In the genomic region with DNA sequence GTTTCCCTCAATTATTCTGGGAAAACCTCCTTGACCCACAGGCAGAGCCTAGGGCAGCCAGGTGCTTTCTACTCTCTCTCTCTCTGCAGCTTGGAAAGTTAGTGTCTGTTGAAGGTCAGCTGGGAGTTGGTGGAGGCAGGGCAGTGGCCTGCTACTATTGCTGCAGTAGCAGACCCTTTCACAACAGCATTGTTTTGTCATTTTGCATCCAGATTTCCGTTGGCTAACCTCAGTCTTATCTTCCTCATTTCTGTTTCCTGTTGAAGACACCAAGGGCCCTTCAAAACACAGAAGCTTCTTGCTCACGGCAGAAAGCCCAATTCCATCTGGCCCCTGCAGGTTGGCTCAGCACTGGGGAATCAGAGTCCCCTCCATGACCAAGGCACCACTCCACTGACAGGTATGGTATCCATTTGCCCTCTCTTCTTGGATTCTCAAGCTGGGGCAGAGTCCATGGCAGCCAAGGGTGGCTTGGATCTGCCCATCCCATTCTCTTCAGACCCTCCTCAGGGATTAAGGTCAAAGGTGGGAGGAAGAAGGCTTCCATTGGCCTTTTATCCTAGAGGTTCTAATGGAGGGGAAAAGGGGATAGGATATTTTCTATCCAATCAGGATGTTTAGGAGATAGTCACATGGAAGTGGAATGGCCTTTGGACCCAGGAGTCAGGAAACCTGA, we compare ENCODE assay signal across 1 cellular context.
TF ChIP-seq lines count a peak whose summit lies in the region.

No MANE protein-coding gene starts in this region.

TF ChIP-seq in K562, 482 proteins besides CTCF, POLR2A, EP300 and RAD21 (continued from another document and continues in another):
- TF ChIP-seq, protein P1, sequence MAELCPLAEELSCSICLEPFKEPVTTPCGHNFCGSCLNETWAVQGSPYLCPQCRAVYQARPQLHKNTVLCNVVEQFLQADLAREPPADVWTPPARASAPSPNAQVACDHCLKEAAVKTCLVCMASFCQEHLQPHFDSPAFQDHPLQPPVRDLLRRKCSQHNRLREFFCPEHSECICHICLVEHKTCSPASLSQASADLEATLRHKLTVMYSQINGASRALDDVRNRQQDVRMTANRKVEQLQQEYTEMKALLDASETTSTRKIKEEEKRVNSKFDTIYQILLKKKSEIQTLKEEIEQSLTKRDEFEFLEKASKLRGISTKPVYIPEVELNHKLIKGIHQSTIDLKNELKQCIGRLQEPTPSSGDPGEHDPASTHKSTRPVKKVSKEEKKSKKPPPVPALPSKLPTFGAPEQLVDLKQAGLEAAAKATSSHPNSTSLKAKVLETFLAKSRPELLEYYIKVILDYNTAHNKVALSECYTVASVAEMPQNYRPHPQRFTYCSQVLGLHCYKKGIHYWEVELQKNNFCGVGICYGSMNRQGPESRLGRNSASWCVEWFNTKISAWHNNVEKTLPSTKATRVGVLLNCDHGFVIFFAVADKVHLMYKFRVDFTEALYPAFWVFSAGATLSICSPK (IDR thresholded peaks at IDR 0.05; ENCODE audit: borderline replicate concordance) = no peak
- TF ChIP-seq, protein P2, sequence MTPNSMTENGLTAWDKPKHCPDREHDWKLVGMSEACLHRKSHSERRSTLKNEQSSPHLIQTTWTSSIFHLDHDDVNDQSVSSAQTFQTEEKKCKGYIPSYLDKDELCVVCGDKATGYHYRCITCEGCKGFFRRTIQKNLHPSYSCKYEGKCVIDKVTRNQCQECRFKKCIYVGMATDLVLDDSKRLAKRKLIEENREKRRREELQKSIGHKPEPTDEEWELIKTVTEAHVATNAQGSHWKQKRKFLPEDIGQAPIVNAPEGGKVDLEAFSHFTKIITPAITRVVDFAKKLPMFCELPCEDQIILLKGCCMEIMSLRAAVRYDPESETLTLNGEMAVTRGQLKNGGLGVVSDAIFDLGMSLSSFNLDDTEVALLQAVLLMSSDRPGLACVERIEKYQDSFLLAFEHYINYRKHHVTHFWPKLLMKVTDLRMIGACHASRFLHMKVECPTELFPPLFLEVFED (CRISPR knock-in tag; conservative IDR thresholded peaks at IDR 0.05) = no peak
- no peak for TF ChIP-seq MIER1 (IDR thresholded peaks at IDR 0.05; ENCODE audit: low read depth)
- TF ChIP-seq POLR2AphosphoS2 (IDR thresholded peaks at IDR 0.05; ENCODE audit: low read length) = peak; percentile 70; the same call in 1 of the 2 replicates
- no peak for TF ChIP-seq HMG20A (CRISPR knock-in tag; conservative IDR thresholded peaks at IDR 0.05)
- no peak for TF ChIP-seq ZNF311 (CRISPR knock-in tag; IDR thresholded peaks at IDR 0.05)
- no peak for TF ChIP-seq CBX5 (IDR thresholded peaks at IDR 0.05; ENCODE audit: borderline replicate concordance, low read depth)
- no peak for TF ChIP-seq HNRNPLL (IDR thresholded peaks at IDR 0.05; ENCODE audit: low read depth, low read length, poor library complexity, severe bottlenecking)
- TF ChIP-seq ZZZ3 (IDR thresholded peaks at IDR 0.05) = no peak
- TF ChIP-seq, protein P3, sequence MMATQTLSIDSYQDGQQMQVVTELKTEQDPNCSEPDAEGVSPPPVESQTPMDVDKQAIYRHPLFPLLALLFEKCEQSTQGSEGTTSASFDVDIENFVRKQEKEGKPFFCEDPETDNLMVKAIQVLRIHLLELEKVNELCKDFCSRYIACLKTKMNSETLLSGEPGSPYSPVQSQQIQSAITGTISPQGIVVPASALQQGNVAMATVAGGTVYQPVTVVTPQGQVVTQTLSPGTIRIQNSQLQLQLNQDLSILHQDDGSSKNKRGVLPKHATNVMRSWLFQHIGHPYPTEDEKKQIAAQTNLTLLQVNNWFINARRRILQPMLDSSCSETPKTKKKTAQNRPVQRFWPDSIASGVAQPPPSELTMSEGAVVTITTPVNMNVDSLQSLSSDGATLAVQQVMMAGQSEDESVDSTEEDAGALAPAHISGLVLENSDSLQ (IDR thresholded peaks at IDR 0.05) = no peak
- TF ChIP-seq RBM34 (IDR thresholded peaks at IDR 0.05; ENCODE audit: borderline replicate concordance, insufficient read depth, low read length) = no peak
- TF ChIP-seq, protein P4, sequence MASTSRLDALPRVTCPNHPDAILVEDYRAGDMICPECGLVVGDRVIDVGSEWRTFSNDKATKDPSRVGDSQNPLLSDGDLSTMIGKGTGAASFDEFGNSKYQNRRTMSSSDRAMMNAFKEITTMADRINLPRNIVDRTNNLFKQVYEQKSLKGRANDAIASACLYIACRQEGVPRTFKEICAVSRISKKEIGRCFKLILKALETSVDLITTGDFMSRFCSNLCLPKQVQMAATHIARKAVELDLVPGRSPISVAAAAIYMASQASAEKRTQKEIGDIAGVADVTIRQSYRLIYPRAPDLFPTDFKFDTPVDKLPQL (IDR thresholded peaks at IDR 0.05; ENCODE audit: extremely low read depth, insufficient read length) = no peak
- TF ChIP-seq PCBP2 (IDR thresholded peaks at IDR 0.05; ENCODE audit: low read depth, low read length, poor library complexity, severe bottlenecking) = no peak
- TF ChIP-seq, protein P5, sequence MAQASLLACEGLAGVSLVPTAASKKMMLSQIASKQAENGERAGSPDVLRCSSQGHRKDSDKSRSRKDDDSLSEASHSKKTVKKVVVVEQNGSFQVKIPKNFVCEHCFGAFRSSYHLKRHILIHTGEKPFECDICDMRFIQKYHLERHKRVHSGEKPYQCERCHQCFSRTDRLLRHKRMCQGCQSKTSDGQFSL (CRISPR knock-in tag; IDR thresholded peaks at IDR 0.05) = no peak
- TF ChIP-seq, protein P5 (tag; IDR thresholded peaks at IDR 0.05) = no peak
- no peak for TF ChIP-seq MED1 (CRISPR knock-in tag; IDR thresholded peaks at IDR 0.05; ENCODE audit: borderline replicate concordance)
- no peak for TF ChIP-seq SRSF9 (IDR thresholded peaks at IDR 0.05; ENCODE audit: borderline replicate concordance, low read depth, low read length)
- TF ChIP-seq, protein P6, sequence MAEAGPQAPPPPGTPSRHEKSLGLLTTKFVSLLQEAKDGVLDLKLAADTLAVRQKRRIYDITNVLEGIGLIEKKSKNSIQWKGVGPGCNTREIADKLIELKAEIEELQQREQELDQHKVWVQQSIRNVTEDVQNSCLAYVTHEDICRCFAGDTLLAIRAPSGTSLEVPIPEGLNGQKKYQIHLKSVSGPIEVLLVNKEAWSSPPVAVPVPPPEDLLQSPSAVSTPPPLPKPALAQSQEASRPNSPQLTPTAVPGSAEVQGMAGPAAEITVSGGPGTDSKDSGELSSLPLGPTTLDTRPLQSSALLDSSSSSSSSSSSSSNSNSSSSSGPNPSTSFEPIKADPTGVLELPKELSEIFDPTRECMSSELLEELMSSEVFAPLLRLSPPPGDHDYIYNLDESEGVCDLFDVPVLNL (CRISPR knock-in tag; IDR thresholded peaks at IDR 0.05; ENCODE audit: low read depth) = no peak
- TF ChIP-seq SPI1 (IDR thresholded peaks at IDR 0.05; ENCODE audit: borderline replicate concordance, low read depth, low read length) = no peak
- no peak for TF ChIP-seq STAG1 (CRISPR knock-in tag; IDR thresholded peaks at IDR 0.05; ENCODE audit: borderline replicate concordance)
- peak; percentile 83 for TF ChIP-seq POLR2B (IDR thresholded peaks at IDR 0.05; ENCODE audit: low read depth, partially characterized antibody)
- TF ChIP-seq, protein P7, sequence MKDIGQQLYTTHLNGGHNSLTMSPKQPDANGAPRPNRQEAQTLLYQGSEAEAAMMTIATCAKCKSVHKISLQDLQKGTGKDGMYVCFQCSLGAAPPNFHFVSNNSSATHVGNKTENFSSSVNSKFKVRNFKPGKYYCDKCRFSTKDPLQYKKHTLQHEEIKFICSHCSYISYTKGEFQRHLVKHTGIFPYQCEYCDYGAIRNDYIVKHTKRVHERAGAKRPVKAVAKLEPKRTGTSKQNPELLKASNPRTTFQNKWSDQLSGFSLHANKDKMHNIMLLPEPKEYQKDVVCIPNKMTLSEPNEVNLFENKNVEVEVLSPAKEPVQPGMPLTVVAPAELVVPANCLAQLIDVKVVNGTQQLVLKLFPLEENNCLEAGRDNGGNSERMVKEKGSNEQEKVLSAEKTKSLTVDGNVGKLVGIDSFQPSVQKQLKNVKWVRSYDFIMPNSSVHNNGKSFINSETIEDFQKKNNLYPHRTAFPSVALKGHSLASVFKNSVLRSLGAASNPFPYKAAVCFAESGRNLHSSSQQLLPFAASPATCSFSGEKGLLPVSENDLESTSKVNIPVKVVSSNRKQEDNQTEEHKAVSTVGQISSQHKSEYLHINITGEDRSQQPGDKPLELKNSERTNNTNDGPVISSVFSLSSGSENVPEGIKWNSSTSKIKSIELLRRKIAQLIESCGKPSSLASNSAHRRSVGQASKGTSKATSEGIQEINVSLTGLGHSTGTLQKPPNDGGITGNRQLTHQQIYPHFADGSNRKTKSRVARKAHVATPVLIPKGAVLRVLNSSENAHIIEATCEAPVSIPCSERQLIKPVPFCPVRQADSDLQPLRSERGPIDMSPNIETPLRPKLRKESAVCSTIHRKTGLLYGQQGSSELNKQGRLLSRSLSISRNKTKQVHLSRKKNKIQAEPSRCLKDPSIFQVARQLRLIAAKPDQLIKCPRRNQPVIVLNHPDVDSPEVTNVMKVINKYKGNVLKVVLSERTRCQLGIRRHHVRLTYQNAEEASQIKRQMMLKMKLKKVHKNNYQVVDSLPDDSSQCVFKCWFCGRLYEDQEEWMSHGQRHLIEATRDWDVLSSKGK (CRISPR knock-in tag; IDR thresholded peaks at IDR 0.05) = no peak
- TF ChIP-seq, protein P8, sequence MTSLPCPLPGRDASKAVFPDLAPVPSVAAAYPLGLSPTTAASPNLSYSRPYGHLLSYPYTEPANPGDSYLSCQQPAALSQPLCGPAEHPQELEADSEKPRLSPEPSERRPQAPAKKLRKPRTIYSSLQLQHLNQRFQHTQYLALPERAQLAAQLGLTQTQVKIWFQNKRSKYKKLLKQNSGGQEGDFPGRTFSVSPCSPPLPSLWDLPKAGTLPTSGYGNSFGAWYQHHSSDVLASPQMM (CRISPR knock-in tag; IDR thresholded peaks at IDR 0.05) = no peak
- no peak for TF ChIP-seq NFXL1 (CRISPR knock-in tag; IDR thresholded peaks at IDR 0.05)
- no peak for TF ChIP-seq ELF4 (CRISPR knock-in tag; IDR thresholded peaks at IDR 0.05)
- TF ChIP-seq BRF1 (IDR thresholded peaks at IDR 0.05; ENCODE audit: borderline replicate concordance, extremely low read depth, insufficient read length) = no peak
- TF ChIP-seq ZNF263 (CRISPR knock-in tag; IDR thresholded peaks at IDR 0.05; ENCODE audit: borderline replicate concordance) = no peak
- no peak for TF ChIP-seq NCOA6 (IDR thresholded peaks at IDR 0.05)
- TF ChIP-seq, protein P9, sequence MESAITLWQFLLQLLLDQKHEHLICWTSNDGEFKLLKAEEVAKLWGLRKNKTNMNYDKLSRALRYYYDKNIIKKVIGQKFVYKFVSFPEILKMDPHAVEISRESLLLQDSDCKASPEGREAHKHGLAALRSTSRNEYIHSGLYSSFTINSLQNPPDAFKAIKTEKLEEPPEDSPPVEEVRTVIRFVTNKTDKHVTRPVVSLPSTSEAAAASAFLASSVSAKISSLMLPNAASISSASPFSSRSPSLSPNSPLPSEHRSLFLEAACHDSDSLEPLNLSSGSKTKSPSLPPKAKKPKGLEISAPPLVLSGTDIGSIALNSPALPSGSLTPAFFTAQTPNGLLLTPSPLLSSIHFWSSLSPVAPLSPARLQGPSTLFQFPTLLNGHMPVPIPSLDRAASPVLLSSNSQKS (CRISPR knock-in tag; IDR thresholded peaks at IDR 0.05) = no peak
- TF ChIP-seq KAT7 (CRISPR knock-in tag; IDR thresholded peaks at IDR 0.05; ENCODE audit: borderline replicate concordance) = 0 out of 2 replicates have a peak, but pooled peaks have one; percentile 51
- no peak for TF ChIP-seq FUS (optimal IDR thresholded peaks at IDR 0.05; ENCODE audit: low read depth, low read length)
- no peak for TF ChIP-seq CHCHD3 (CRISPR knock-in tag; IDR thresholded peaks at IDR 0.05)
- no peak for TF ChIP-seq MCM3 (IDR thresholded peaks at IDR 0.05)
- TF ChIP-seq GABPB2 (CRISPR knock-in tag; conservative IDR thresholded peaks at IDR 0.05) = no peak
- TF ChIP-seq ETV6 (IDR thresholded peaks at IDR 0.05; ENCODE audit: borderline replicate concordance in 1 of 2, low read depth in 2 of 2, low read length in 1 of 2) = peak; percentile 42 to 78; a peak in 2 of 4 replicates
- TF ChIP-seq ETV6 (CRISPR knock-in tag; IDR thresholded peaks at IDR 0.05; ENCODE audit: borderline replicate concordance) = no peak
- TF ChIP-seq, protein P10, sequence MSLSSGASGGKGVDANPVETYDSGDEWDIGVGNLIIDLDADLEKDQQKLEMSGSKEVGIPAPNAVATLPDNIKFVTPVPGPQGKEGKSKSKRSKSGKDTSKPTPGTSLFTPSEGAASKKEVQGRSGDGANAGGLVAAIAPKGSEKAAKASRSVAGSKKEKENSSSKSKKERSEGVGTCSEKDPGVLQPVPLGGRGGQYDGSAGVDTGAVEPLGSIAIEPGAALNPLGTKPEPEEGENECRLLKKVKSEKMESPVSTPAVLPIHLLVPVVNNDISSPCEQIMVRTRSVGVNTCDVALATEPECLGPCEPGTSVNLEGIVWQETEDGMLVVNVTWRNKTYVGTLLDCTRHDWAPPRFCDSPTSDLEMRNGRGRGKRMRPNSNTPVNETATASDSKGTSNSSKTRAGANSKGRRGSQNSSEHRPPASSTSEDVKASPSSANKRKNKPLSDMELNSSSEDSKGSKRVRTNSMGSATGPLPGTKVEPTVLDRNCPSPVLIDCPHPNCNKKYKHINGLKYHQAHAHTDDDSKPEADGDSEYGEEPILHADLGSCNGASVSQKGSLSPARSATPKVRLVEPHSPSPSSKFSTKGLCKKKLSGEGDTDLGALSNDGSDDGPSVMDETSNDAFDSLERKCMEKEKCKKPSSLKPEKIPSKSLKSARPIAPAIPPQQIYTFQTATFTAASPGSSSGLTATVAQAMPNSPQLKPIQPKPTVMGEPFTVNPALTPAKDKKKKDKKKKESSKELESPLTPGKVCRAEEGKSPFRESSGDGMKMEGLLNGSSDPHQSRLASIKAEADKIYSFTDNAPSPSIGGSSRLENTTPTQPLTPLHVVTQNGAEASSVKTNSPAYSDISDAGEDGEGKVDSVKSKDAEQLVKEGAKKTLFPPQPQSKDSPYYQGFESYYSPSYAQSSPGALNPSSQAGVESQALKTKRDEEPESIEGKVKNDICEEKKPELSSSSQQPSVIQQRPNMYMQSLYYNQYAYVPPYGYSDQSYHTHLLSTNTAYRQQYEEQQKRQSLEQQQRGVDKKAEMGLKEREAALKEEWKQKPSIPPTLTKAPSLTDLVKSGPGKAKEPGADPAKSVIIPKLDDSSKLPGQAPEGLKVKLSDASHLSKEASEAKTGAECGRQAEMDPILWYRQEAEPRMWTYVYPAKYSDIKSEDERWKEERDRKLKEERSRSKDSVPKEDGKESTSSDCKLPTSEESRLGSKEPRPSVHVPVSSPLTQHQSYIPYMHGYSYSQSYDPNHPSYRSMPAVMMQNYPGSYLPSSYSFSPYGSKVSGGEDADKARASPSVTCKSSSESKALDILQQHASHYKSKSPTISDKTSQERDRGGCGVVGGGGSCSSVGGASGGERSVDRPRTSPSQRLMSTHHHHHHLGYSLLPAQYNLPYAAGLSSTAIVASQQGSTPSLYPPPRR (CRISPR knock-in tag; IDR thresholded peaks at IDR 0.05; ENCODE audit: borderline replicate concordance) = no peak
- TF ChIP-seq DACH1 (IDR thresholded peaks at IDR 0.05; ENCODE audit: partially characterized antibody) = peak; percentile 58
- no peak for TF ChIP-seq CBFB (CRISPR knock-in tag; IDR thresholded peaks at IDR 0.05)
- no peak for TF ChIP-seq SP2 (IDR thresholded peaks at IDR 0.05; ENCODE audit: extremely low read depth, low read depth, low read length, poor library complexity, severe bottlenecking)
- TF ChIP-seq TCF3 (CRISPR knock-in tag; IDR thresholded peaks at IDR 0.05) = peak; percentile 84
- peak; percentile 59; the same call in 1 of the 2 replicates for TF ChIP-seq CXXC5 (CRISPR knock-in tag; IDR thresholded peaks at IDR 0.05)
- TF ChIP-seq NFRKB (IDR thresholded peaks at IDR 0.05; ENCODE audit: low read depth) = peak; percentile 80; the same call in 1 of the 2 replicates
- TF ChIP-seq PCBP1 (IDR thresholded peaks at IDR 0.05; ENCODE audit: low read depth, low read length, poor library complexity, severe bottlenecking) = no peak
